ENCODE assay signal across 16 cellular contexts in the genomic region with DNA sequence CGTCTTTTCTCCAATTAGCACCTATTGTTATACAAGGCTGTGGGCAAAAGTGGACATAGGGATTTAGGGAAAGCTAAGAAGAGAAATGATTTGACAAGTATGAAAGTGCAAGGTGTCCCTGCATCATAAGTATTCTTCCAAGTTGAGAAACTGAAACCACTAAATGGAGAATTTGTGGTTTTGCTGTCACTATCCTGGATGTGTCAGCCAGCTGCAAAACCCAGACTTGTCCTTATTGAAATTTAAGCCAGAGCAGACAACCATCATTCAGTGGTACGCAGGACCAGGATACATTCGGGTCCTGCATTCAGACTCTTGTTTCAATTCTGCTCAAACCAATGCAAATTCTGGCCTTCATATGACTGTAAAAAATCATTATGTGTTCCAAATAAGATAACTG.
DNase-seq lines count a peak whose midpoint lies in the region; ATAC-seq and TF ChIP-seq lines count a peak whose summit lies in the region.
"Had no signal": no experiment of that assay in that cellular context is flagged by ENCODE, and none has a peak within 500 bp of the region (broad histone marks: within the 10 kb centered on the region; RNA-seq: fewer than 3 reads in every experiment).

No MANE protein-coding gene starts in this region.

- no peak for TF ChIP-seq POLR2A in NB4 (IDR thresholded peaks at IDR 0.05; ENCODE audit: extremely low read depth, insufficient read length)

- CTCF ChIA-PET in activated CD4-positive, alpha-beta T cell treated with anti-CD3 and anti-CD28 coated beads, Interleukin-2, amount 10 ng/mL, durations not matched to agents 7 days and 5 days (lab: Charles Lee): no interaction called here
- CTCF ChIA-PET in activated CD8-positive, alpha-beta T cell treated with anti-CD3 and anti-CD28 coated beads, Interleukin-2, amount 10 ng/mL, durations not matched to agents 7 days and 5 days (lab: Charles Lee): interaction anchor here (0.8 kb wide), 1 partner anchor 10 kb away, joined by 3 read pairs; no protein-coding TSS in a partner anchor
- CTCF ChIA-PET in HEK293T (lab: Yijun Ruan, JAX): no interaction called here

- peak; percentile 49 for ATAC-seq in activated CD8-positive, alpha-beta T cell treated with anti-CD3 and anti-CD28 coated beads, Interleukin-2, amount 10 ng/mL, durations not matched to agents 7 days and 5 days
- ATAC-seq in sciatic nerve: peak; percentile 26
- ATAC-seq in HG02938 (IDR thresholded peaks at IDR 0.05; ENCODE audit: unreplicated experiment): no peak

- peak; percentile 13 for DNase-seq in activated CD4-positive, alpha-beta T cell treated with anti-CD3 and anti-CD28 coated beads, Interleukin-2, amount 10 ng/mL, durations not matched to agents 7 days and 5 days
- DNase-seq in activated CD4-positive, alpha-beta T cell treated with anti-CD3 and anti-CD28 coated beads, Interleukin-2, amount 50 U/mL, for 1 hour: no peak
- DNase-seq in NB4 (ENCODE audit: low read depth) (peak; percentile 76), sciatic nerve (ENCODE audit: low spot score) (no peak), HEK293T (ENCODE audit: extremely low spot score) (no peak)
- DNase-seq in activated CD8-positive, alpha-beta T cell treated with anti-CD3 and anti-CD28 coated beads, Interleukin-2, amount 10 ng/mL, durations not matched to agents 7 days and 5 days: no peak
- DNase-seq in stimulated activated CD4-positive, alpha-beta T cell treated with anti-CD3 and anti-CD28 coated beads, Interleukin-4, amount 100 ng/mL, for 24 hours: no peak
- DNase-seq: 8988T, NCI-H1105 treated with DMSO at 0.1 percent for 48 hours, NCI-H446 had no signal

- intact Hi-C loops in sciatic nerve (cut with DNase I): no loop called here

- H3K36me3 Mint-ChIP-seq in activated CD4-positive, alpha-beta T cell treated with anti-CD3 and anti-CD28 coated beads, Interleukin-2, amount 10 ng/mL, durations not matched to agents 7 days and 5 days (ENCODE audit: low read depth): peaks cover 6% of the 10 kb centered on the region
- H3K36me3 Mint-ChIP-seq in activated CD8-positive, alpha-beta T cell treated with anti-CD3 and anti-CD28 coated beads, Interleukin-2, amount 10 ng/mL, durations not matched to agents 7 days and 5 days (ENCODE audit: low read depth): peaks cover 17% of the 10 kb centered on the region

- H3K27ac Mint-ChIP-seq in activated CD4-positive, alpha-beta T cell treated with anti-CD3 and anti-CD28 coated beads, Interleukin-2, amount 10 ng/mL, durations not matched to agents 7 days and 5 days: no peak overlapping the region
- no peak overlapping the region for H3K27ac Mint-ChIP-seq in activated CD8-positive, alpha-beta T cell treated with anti-CD3 and anti-CD28 coated beads, Interleukin-2, amount 10 ng/mL, durations not matched to agents 7 days and 5 days
- H3K27ac Mint-ChIP-seq: activated naive CD8-positive, alpha-beta T cell had no signal

- H3K27me3 Mint-ChIP-seq in activated CD4-positive, alpha-beta T cell treated with anti-CD3 and anti-CD28 coated beads, Interleukin-2, amount 10 ng/mL, durations not matched to agents 7 days and 5 days: no peaks in the 10 kb centered on the region
- no peaks in the 10 kb centered on the region for H3K27me3 Mint-ChIP-seq in activated CD8-positive, alpha-beta T cell treated with anti-CD3 and anti-CD28 coated beads, Interleukin-2, amount 10 ng/mL, durations not matched to agents 7 days and 5 days (ENCODE audit: low read depth)

- no peak for TF ChIP-seq CTCF in NB4 (IDR thresholded peaks at IDR 0.05; ENCODE audit: low read depth, low read length)

- no peak overlapping the region for H3K4me3 ChIP-seq in NB4 (ENCODE audit: low read depth, low read length)
- H3K4me3 ChIP-seq: esophagus muscularis mucosa, lung, skin epidermis, thoracic aorta had no signal

- peaks cover 14% of the 10 kb centered on the region for H3K9me3 Mint-ChIP-seq in activated CD4-positive, alpha-beta T cell treated with anti-CD3 and anti-CD28 coated beads, Interleukin-2, amount 10 ng/mL, durations not matched to agents 7 days and 5 days
- peaks cover 3% of the 10 kb centered on the region for H3K9me3 Mint-ChIP-seq in activated CD8-positive, alpha-beta T cell treated with anti-CD3 and anti-CD28 coated beads, Interleukin-2, amount 10 ng/mL, durations not matched to agents 7 days and 5 days (ENCODE audit: insufficient read depth)

- H3K4me1 Mint-ChIP-seq in activated CD4-positive, alpha-beta T cell treated with anti-CD3 and anti-CD28 coated beads, Interleukin-2, amount 10 ng/mL, durations not matched to agents 7 days and 5 days: peaks cover 26% of the 10 kb centered on the region
- H3K4me1 Mint-ChIP-seq in activated CD8-positive, alpha-beta T cell treated with anti-CD3 and anti-CD28 coated beads, Interleukin-2, amount 10 ng/mL, durations not matched to agents 7 days and 5 days (ENCODE audit: low read depth): peaks cover 34% of the 10 kb centered on the region

- H3K4me3 Mint-ChIP-seq in activated CD4-positive, alpha-beta T cell treated with anti-CD3 and anti-CD28 coated beads, Interleukin-2, amount 10 ng/mL, durations not matched to agents 7 days and 5 days: no peak overlapping the region
- H3K4me3 Mint-ChIP-seq in activated CD8-positive, alpha-beta T cell treated with anti-CD3 and anti-CD28 coated beads, Interleukin-2, amount 10 ng/mL, durations not matched to agents 7 days and 5 days: no peak overlapping the region
- H3K4me3 Mint-ChIP-seq: activated naive CD8-positive, alpha-beta T cell had no signal

- POLR2A ChIA-PET in activated CD4-positive, alpha-beta T cell treated with anti-CD3 and anti-CD28 coated beads, Interleukin-2, amount 10 ng/mL, durations not matched to agents 7 days and 5 days (lab: Charles Lee): no interaction called here
- POLR2A ChIA-PET in activated CD8-positive, alpha-beta T cell treated with anti-CD3 and anti-CD28 coated beads, Interleukin-2, amount 10 ng/mL, durations not matched to agents 7 days and 5 days (lab: Charles Lee): interaction anchor here (0.6 kb wide), 1 partner anchor 380 kb away, joined by 3 read pairs; no protein-coding TSS in a partner anchor
- POLR2A ChIA-PET in HEK293T (lab: Yijun Ruan, JAX): no interaction called here

TF ChIP-seq in HEK293T, 16 proteins besides CTCF, POLR2A, EP300 and RAD21:
- TF ChIP-seq L3MBTL2 (conservative IDR thresholded peaks at IDR 0.05): no peak
- no peak for TF ChIP-seq SP1 (IDR thresholded peaks at IDR 0.05)
- no peak for TF ChIP-seq FOXM1 (IDR thresholded peaks at IDR 0.05; ENCODE audit: borderline replicate concordance)

Comparison
In these comparisons a context has a peak if more than half of its experiments do, and no peak if none do; other contexts are left out.
1. DNase-seq: peak in activated CD4-positive, alpha-beta T cell treated with anti-CD3 and anti-CD28 coated beads, Interleukin-2, amount 10 ng/mL, durations not matched to agents 7 days and 5 days (single experiment) and NB4 (single experiment); none in activated CD4-positive, alpha-beta T cell treated with anti-CD3 and anti-CD28 coated beads, Interleukin-2, amount 50 U/mL, for 1 hour (single experiment), activated CD8-positive, alpha-beta T cell treated with anti-CD3 and anti-CD28 coated beads, Interleukin-2, amount 10 ng/mL, durations not matched to agents 7 days and 5 days (single experiment), sciatic nerve (single experiment), stimulated activated CD4-positive, alpha-beta T cell treated with anti-CD3 and anti-CD28 coated beads, Interleukin-4, amount 100 ng/mL, for 24 hours (single experiment) and HEK293T (single experiment).